ENCODE assay signal across 19 cellular contexts in genomic region chr5:154516475-154516874, GRCh38. TPM values are rescaled to one million over a fixed set of nuclear protein-coding genes. Genes with fewer than 3 reads are reported as not detected.
"Had no signal": no experiment of that assay in that cellular context is flagged by ENCODE, and none has a peak within 500 bp of the region (broad histone marks: within the 10 kb centered on the region; RNA-seq: fewer than 3 reads in every experiment).

No MANE protein-coding gene starts in this region.

- H3K36me3 ChIP-seq: esophagus muscularis mucosa, lower lobe of right lung, tibial artery, WERI-Rb-1 had no signal

- H3K9me3 ChIP-seq: esophagus muscularis mucosa, lower lobe of right lung, tibial artery had no signal

- H3K4me3 ChIP-seq: dorsolateral prefrontal cortex, esophagus muscularis mucosa, lower lobe of right lung, smooth muscle cell, tibial artery had no signal

- H3K4me1 ChIP-seq: lower lobe of right lung, tibial artery had no signal

- H3K4me3 Mint-ChIP-seq: activated CD8-positive, alpha-beta T cell treated with anti-CD3 and anti-CD28 coated beads for 36 hours; activated naive CD4-positive, alpha-beta T cell treated with anti-CD3 and anti-CD28 coated beads for 36 hours; activated T-helper 1 cell treated with anti-CD3 and anti-CD28 coated beads, Interleukin-12 subunit alpha, Interleukin-12 subunit beta, Interleukin-2, Interleukin-4 antibody, amounts not matched to agents 30 ng/mL and 10 ng/mL and 1 ng/mL, durations not matched to agents 14 hours and 24 hours and 36 hours; immature natural killer cell; natural killer cell; stimulated activated effector memory CD8-positive, alpha-beta T cell treated with anti-CD3 and anti-CD28 coated beads, Interleukin-12 subunit alpha, Interleukin-12 subunit beta, amount 100 ng/mL, for 72 hours had no signal

- H3K9me3 Mint-ChIP-seq: activated CD8-positive, alpha-beta T cell treated with anti-CD3 and anti-CD28 coated beads for 36 hours; activated naive CD4-positive, alpha-beta T cell treated with anti-CD3 and anti-CD28 coated beads for 36 hours; activated T-helper 1 cell treated with anti-CD3 and anti-CD28 coated beads, Interleukin-12 subunit alpha, Interleukin-12 subunit beta, Interleukin-2, Interleukin-4 antibody, amounts not matched to agents 30 ng/mL and 10 ng/mL and 1 ng/mL, durations not matched to agents 14 hours and 24 hours and 36 hours; immature natural killer cell; natural killer cell; stimulated activated effector memory CD8-positive, alpha-beta T cell treated with anti-CD3 and anti-CD28 coated beads, Interleukin-12 subunit alpha, Interleukin-12 subunit beta, amount 100 ng/mL, for 72 hours had no signal

- H3K27ac Mint-ChIP-seq: activated CD8-positive, alpha-beta T cell treated with anti-CD3 and anti-CD28 coated beads for 36 hours; activated naive CD4-positive, alpha-beta T cell treated with anti-CD3 and anti-CD28 coated beads for 36 hours; activated T-helper 1 cell treated with anti-CD3 and anti-CD28 coated beads, Interleukin-12 subunit alpha, Interleukin-12 subunit beta, Interleukin-2, Interleukin-4 antibody, amounts not matched to agents 30 ng/mL and 10 ng/mL and 1 ng/mL, durations not matched to agents 14 hours and 24 hours and 36 hours; immature natural killer cell; natural killer cell; progenitor cell of endocrine pancreas; stimulated activated effector memory CD8-positive, alpha-beta T cell treated with anti-CD3 and anti-CD28 coated beads, Interleukin-12 subunit alpha, Interleukin-12 subunit beta, amount 100 ng/mL, for 72 hours had no signal

- H3K27ac ChIP-seq: dorsolateral prefrontal cortex, esophagus muscularis mucosa, lower lobe of right lung, tibial artery, WERI-Rb-1 had no signal

- ATAC-seq: activated CD8-positive, alpha-beta T cell treated with anti-CD3 and anti-CD28 coated beads for 36 hours; left cardiac atrium; lower lobe of right lung; natural killer cell; right cardiac atrium; stimulated activated effector memory CD8-positive, alpha-beta T cell treated with anti-CD3 and anti-CD28 coated beads, Interleukin-12 subunit alpha, Interleukin-12 subunit beta, amount 100 ng/mL, for 72 hours had no signal

- H3K4me2 ChIP-seq: smooth muscle cell had no signal

- DNase-seq: activated CD4-positive, alpha-beta T cell treated with anti-CD3 and anti-CD28 coated beads for 4 hours; activated CD8-positive, alpha-beta T cell treated with anti-CD3 and anti-CD28 coated beads for 36 hours; activated naive CD4-positive, alpha-beta T cell treated with anti-CD3 and anti-CD28 coated beads for 36 hours; dorsolateral prefrontal cortex; immature natural killer cell; left cardiac atrium; lower lobe of right lung; natural killer cell; right cardiac atrium; T-helper 9 cell; WERI-Rb-1 had no signal

- H3K36me3 Mint-ChIP-seq: immature natural killer cell; natural killer cell; stimulated activated effector memory CD8-positive, alpha-beta T cell treated with anti-CD3 and anti-CD28 coated beads, Interleukin-12 subunit alpha, Interleukin-12 subunit beta, amount 100 ng/mL, for 72 hours had no signal

RNA-seq across cellular contexts. Expression of gene HAND1, which starts 38.4 kb away (rescaled TPM):
- total RNA-seq: activated CD8-positive, alpha-beta T cell treated with anti-CD3 and anti-CD28 coated beads for 36 hours; activated naive CD4-positive, alpha-beta T cell treated with anti-CD3 and anti-CD28 coated beads for 36 hours; activated T-helper 1 cell treated with anti-CD3 and anti-CD28 coated beads, Interleukin-12 subunit alpha, Interleukin-12 subunit beta, Interleukin-2, Interleukin-4 antibody, amounts not matched to agents 30 ng/mL and 10 ng/mL and 1 ng/mL, durations not matched to agents 14 hours and 24 hours and 36 hours; astrocyte; esophagus muscularis mucosa; fibroblast of villous mesenchyme; natural killer cell had no signal
